2 cellular contexts compared by ENCODE assay signal in the genomic region with DNA sequence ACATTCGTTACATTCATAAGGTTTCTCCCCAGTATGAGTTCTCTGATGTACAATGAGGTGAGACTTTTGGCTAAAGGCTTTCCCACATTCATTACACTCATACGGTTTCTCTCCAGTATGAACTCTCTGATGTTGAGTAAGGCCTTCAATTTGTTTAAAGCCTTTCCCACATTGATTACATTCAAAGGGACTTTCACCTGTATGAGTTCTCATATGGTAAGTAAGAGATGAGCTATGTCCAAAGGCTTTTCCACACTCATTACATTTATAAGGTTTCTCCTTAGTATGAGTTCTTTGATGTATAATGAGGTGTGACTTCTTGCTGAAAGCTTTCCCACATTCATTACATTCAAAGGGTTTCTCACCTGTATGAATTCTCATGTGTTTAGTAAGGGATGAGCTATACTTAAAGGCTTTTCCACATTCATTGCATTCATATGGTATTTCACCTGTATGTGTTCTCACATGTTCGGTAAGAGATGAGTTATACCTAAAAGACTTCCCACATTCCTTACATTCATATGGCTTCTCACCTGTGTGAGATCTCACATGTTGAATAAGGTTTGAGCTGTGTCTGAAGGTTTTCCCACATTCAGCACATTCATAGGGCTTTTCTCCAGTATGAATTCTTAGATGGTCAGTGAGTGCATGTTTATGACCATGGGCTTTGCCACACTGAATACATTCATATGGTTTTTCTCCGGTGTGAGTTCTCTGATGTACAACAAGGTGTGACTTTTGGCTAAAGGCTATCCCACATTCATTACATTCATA.
TF ChIP-seq lines count a peak whose summit lies in the region.

No MANE protein-coding gene starts in this region.

TF ChIP-seq in Ishikawa, 13 proteins besides CTCF, POLR2A, EP300 and RAD21:
- TF ChIP-seq, protein P1, sequence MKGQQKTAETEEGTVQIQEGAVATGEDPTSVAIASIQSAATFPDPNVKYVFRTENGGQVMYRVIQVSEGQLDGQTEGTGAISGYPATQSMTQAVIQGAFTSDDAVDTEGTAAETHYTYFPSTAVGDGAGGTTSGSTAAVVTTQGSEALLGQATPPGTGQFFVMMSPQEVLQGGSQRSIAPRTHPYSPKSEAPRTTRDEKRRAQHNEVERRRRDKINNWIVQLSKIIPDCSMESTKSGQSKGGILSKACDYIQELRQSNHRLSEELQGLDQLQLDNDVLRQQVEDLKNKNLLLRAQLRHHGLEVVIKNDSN (IDR thresholded peaks at IDR 0.05): peak; percentile 44
- no peak for TF ChIP-seq TCF12 (IDR thresholded peaks at IDR 0.05; ENCODE audit: low read depth)

TF ChIP-seq in GM12878, 131 proteins besides CTCF, POLR2A, EP300 and RAD21 (continued from another document):
- TF ChIP-seq WRNIP1 (IDR thresholded peaks at IDR 0.05; ENCODE audit: borderline replicate concordance, low read depth, low read length): no peak
- TF ChIP-seq, protein P2, sequence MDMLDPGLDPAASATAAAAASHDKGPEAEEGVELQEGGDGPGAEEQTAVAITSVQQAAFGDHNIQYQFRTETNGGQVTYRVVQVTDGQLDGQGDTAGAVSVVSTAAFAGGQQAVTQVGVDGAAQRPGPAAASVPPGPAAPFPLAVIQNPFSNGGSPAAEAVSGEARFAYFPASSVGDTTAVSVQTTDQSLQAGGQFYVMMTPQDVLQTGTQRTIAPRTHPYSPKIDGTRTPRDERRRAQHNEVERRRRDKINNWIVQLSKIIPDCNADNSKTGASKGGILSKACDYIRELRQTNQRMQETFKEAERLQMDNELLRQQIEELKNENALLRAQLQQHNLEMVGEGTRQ (IDR thresholded peaks at IDR 0.05; ENCODE audit: borderline replicate concordance, low read depth, low read length): no peak
